ENCODE assay signal across 2 cellular contexts in the genomic region with DNA sequence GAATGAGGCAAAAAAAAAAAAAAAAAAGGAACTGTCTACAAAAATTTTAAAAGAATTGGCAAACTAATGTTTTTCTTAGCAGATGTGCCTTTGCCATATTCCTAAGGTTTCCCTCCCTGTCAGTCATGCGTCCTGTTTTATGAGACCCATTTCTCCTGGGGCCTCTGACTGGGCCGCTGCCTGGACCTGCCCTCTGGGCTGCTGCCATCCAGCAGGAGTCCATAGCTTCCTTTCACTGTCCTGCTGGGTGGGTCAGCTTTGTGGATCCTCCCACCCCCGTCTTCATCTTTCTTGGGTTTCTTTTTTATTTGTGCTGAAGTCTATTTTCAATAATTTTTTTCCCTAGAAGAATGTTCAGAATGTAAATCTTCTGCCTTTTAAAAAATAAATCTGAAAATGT.
TF ChIP-seq lines count a peak whose summit lies in the region.

No MANE protein-coding gene starts in this region.

TF ChIP-seq in IMR-90, 13 proteins besides CTCF, POLR2A, EP300 and RAD21:
- TF ChIP-seq CHD1 (IDR thresholded peaks at IDR 0.05; ENCODE audit: low read depth, low read length) (no peak), RFX5 (IDR thresholded peaks at IDR 0.05; ENCODE audit: low read depth, low read length) (no peak), RCOR1 (IDR thresholded peaks at IDR 0.05; ENCODE audit: insufficient replicate concordance, low read length) (no peak), MXI1 (IDR thresholded peaks at IDR 0.05; ENCODE audit: borderline replicate concordance, low read depth, low read length) (no peak), SMC3 (IDR thresholded peaks at IDR 0.05; ENCODE audit: low read depth, low read length) (no peak), NFE2L2 (IDR thresholded peaks at IDR 0.05; ENCODE audit: low read depth, low read length) (no peak), FOS (IDR thresholded peaks at IDR 0.05; ENCODE audit: low read depth, low read length) (no peak), BHLHE40 (IDR thresholded peaks at IDR 0.05; ENCODE audit: low read depth, low read length) (no peak), CEBPB (IDR thresholded peaks at IDR 0.05; ENCODE audit: low read depth, low read length) (no peak), MAFK (IDR thresholded peaks at IDR 0.05; ENCODE audit: low read depth, low read length) (no peak), MAZ (IDR thresholded peaks at IDR 0.05; ENCODE audit: borderline replicate concordance, low read depth, low read length) (no peak)
- TF ChIP-seq, protein P1, sequence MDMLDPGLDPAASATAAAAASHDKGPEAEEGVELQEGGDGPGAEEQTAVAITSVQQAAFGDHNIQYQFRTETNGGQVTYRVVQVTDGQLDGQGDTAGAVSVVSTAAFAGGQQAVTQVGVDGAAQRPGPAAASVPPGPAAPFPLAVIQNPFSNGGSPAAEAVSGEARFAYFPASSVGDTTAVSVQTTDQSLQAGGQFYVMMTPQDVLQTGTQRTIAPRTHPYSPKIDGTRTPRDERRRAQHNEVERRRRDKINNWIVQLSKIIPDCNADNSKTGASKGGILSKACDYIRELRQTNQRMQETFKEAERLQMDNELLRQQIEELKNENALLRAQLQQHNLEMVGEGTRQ (IDR thresholded peaks at IDR 0.05; ENCODE audit: low read depth, low read length), result no peak
- TF ChIP-seq, protein P2, sequence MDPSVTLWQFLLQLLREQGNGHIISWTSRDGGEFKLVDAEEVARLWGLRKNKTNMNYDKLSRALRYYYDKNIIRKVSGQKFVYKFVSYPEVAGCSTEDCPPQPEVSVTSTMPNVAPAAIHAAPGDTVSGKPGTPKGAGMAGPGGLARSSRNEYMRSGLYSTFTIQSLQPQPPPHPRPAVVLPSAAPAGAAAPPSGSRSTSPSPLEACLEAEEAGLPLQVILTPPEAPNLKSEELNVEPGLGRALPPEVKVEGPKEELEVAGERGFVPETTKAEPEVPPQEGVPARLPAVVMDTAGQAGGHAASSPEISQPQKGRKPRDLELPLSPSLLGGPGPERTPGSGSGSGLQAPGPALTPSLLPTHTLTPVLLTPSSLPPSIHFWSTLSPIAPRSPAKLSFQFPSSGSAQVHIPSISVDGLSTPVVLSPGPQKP (IDR thresholded peaks at IDR 0.05; ENCODE audit: borderline replicate concordance, low read depth, low read length), result no peak

TF ChIP-seq in SK-N-SH treated with all-trans-retinoic acid at 6 μM for 48 hours, 23 proteins besides CTCF, POLR2A, EP300 and RAD21:
- TF ChIP-seq, protein P3, sequence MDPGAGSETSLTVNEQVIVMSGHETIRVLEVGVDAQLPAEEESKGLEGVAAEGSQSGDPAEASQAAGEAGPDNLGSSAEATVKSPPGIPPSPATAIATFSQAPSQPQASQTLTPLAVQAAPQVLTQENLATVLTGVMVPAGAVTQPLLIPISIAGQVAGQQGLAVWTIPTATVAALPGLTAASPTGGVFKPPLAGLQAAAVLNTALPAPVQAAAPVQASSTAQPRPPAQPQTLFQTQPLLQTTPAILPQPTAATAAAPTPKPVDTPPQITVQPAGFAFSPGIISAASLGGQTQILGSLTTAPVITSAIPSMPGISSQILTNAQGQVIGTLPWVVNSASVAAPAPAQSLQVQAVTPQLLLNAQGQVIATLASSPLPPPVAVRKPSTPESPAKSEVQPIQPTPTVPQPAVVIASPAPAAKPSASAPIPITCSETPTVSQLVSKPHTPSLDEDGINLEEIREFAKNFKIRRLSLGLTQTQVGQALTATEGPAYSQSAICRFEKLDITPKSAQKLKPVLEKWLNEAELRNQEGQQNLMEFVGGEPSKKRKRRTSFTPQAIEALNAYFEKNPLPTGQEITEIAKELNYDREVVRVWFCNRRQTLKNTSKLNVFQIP (CRISPR knock-in tag; IDR thresholded peaks at IDR 0.05; ENCODE audit: borderline replicate concordance, low read depth), result no peak
- TF ChIP-seq ZNF70 (CRISPR knock-in tag; IDR thresholded peaks at IDR 0.05), result no peak
- no peak for TF ChIP-seq ZFP3 (CRISPR knock-in tag; IDR thresholded peaks at IDR 0.05)
- TF ChIP-seq ESRRG (CRISPR knock-in tag; IDR thresholded peaks at IDR 0.05), result no peak
- TF ChIP-seq ZNF565 (CRISPR knock-in tag; conservative IDR thresholded peaks at IDR 0.05; ENCODE audit: low read depth), result no peak
TF ChIP-seq in SK-N-SH treated with all-trans-retinoic acid at 6 μM for 48 hours: peak in this region for 0.
